In genomic region chr13:112674412-112675383, GRCh38 we compare ENCODE assay signal across 17 cellular contexts. TPM values are rescaled to one million over a fixed set of nuclear protein-coding genes. Genes with fewer than 3 reads are reported as not detected.
DNase-seq lines count a peak whose midpoint lies in the region; ATAC-seq lines count a peak whose summit lies in the region.
"Had no signal": no experiment of that assay in that cellular context is flagged by ENCODE, and none has a peak within 500 bp of the region (broad histone marks: within the 10 kb centered on the region; RNA-seq: fewer than 3 reads in every experiment).

No MANE protein-coding gene starts in this region.

- H3K27ac Mint-ChIP-seq in activated naive CD4-positive, alpha-beta T cell treated with anti-CD3 and anti-CD28 coated beads, Interleukin-2, amount 10 ng/mL, durations not matched to agents 7 days and 5 days: peak overlapping the region; percentile 82
- H3K27ac Mint-ChIP-seq in activated CD4-positive, alpha-beta memory T cell treated with anti-CD3 and anti-CD28 coated beads, Interleukin-2, amount 10 ng/mL, durations not matched to agents 7 days and 5 days: peak overlapping the region; percentile 32
- peak overlapping the region in 6 of 9 donors; percentile 1 to 79 (median 64) for H3K27ac Mint-ChIP-seq in naive thymus-derived CD4-positive, alpha-beta T cell
- H3K27ac Mint-ChIP-seq: immature natural killer cell, mesothelial cell of epicardium had no signal

- no peaks in the 10 kb centered on the region for H3K36me3 ChIP-seq in naive thymus-derived CD4-positive, alpha-beta T cell (ENCODE audit: control insufficient read depth in 2 of 3, insufficient read depth in 3 of 3, low read length in 3 of 3)
- H3K36me3 ChIP-seq: BLaER1, ovary had no signal

- DNase-seq in activated naive CD4-positive, alpha-beta T cell treated with anti-CD3 and anti-CD28 coated beads, Interleukin-2, amount 10 ng/mL, durations not matched to agents 7 days and 5 days: peak; percentile 27
- no peak for DNase-seq in activated naive CD4-positive, alpha-beta T cell (lab: John Stamatoyannopoulos, UW)
- no peak for DNase-seq in activated CD4-positive, alpha-beta memory T cell treated with anti-CD3 and anti-CD28 coated beads, Interleukin-2, amount 10 ng/mL, durations not matched to agents 7 days and 5 days
- no peak for DNase-seq in naive thymus-derived CD4-positive, alpha-beta T cell
- no peak for DNase-seq in stimulated activated CD4-positive, alpha-beta T cell treated with anti-CD3 and anti-CD28 coated beads, Interleukin-1b, Interleukin-23, amount 100 ng/mL, for 48 hours
- DNase-seq in midbrain (lab: John Stamatoyannopoulos, UW): no peak
- DNase-seq in NCI-H2107 (lab: John Stamatoyannopoulos, UW): no peak
- DNase-seq: activated T-cell treated with anti-CD3 and anti-CD28 coated beads, Interleukin-2, amount 50 U/mL, for 4 hours; anterior cingulate cortex; immature natural killer cell; NCI-H1417 treated with DMSO at 0.1 percent for 48 hours; NCI-H524; ovary; small intestine had no signal

- no peaks in the 10 kb centered on the region for H3K36me3 Mint-ChIP-seq in activated naive CD4-positive, alpha-beta T cell treated with anti-CD3 and anti-CD28 coated beads, Interleukin-2, amount 10 ng/mL, durations not matched to agents 7 days and 5 days
- no peaks in the 10 kb centered on the region for H3K36me3 Mint-ChIP-seq in activated CD4-positive, alpha-beta memory T cell treated with anti-CD3 and anti-CD28 coated beads, Interleukin-2, amount 10 ng/mL, durations not matched to agents 7 days and 5 days (ENCODE audit: low read depth)
- no peaks in the 10 kb centered on the region for H3K36me3 Mint-ChIP-seq in naive thymus-derived CD4-positive, alpha-beta T cell
- H3K36me3 Mint-ChIP-seq: immature natural killer cell, mesothelial cell of epicardium had no signal

- CTCF ChIA-PET in activated naive CD4-positive, alpha-beta T cell treated with anti-CD3 and anti-CD28 coated beads, Interleukin-2, amount 10 ng/mL, durations not matched to agents 7 days and 5 days (lab: Charles Lee): interaction anchor here (0.9 to 1.7 kb wide), 3 partner anchors 13 to 34 kb away, joined by 3 to 7 read pairs (median 4); no protein-coding TSS in a partner anchor
- CTCF ChIA-PET in activated CD4-positive, alpha-beta memory T cell treated with anti-CD3 and anti-CD28 coated beads, Interleukin-2, amount 10 ng/mL, durations not matched to agents 7 days and 5 days (lab: Charles Lee): no interaction called here
- CTCF ChIA-PET in naive thymus-derived CD4-positive, alpha-beta T cell (lab: Charles Lee): no interaction called here

- H3K4me3 Mint-ChIP-seq in activated naive CD4-positive, alpha-beta T cell treated with anti-CD3 and anti-CD28 coated beads, Interleukin-2, amount 10 ng/mL, durations not matched to agents 7 days and 5 days: peak overlapping the region; percentile 26
- H3K4me3 Mint-ChIP-seq in activated CD4-positive, alpha-beta memory T cell treated with anti-CD3 and anti-CD28 coated beads, Interleukin-2, amount 10 ng/mL, durations not matched to agents 7 days and 5 days: no peak overlapping the region
- H3K4me3 Mint-ChIP-seq in naive thymus-derived CD4-positive, alpha-beta T cell: peak overlapping the region in 9 of 10 donors; percentile 16 to 77 (median 61)
- H3K4me3 Mint-ChIP-seq: activated T-cell treated with anti-CD3 and anti-CD28 coated beads, Interleukin-2, amount 50 U/mL, for 4 hours; immature natural killer cell; mesothelial cell of epicardium had no signal

- no peaks in the 10 kb centered on the region for H3K27me3 ChIP-seq in naive thymus-derived CD4-positive, alpha-beta T cell (ENCODE audit: control insufficient read depth in 2 of 2, insufficient read depth in 2 of 2, low read length in 2 of 2)
- H3K27me3 ChIP-seq: BLaER1, ovary had no signal

- POLR2A ChIA-PET in activated CD4-positive, alpha-beta memory T cell treated with anti-CD3 and anti-CD28 coated beads, Interleukin-2, amount 10 ng/mL, durations not matched to agents 7 days and 5 days (lab: Charles Lee): interaction anchor here (0.9 to 1.5 kb wide), 2 partner anchors 14 to 16 kb away, joined by 3 to 5 read pairs; no protein-coding TSS in a partner anchor
- POLR2A ChIA-PET in naive thymus-derived CD4-positive, alpha-beta T cell (lab: Charles Lee): interaction anchor here (0.6 to 0.7 kb wide), 2 partner anchors 15 to 35 kb away, joined by 3 read pairs; partner anchors contain the start of gene ATP11A

- peaks cover 35% of the 10 kb centered on the region for H3K4me1 Mint-ChIP-seq in activated naive CD4-positive, alpha-beta T cell treated with anti-CD3 and anti-CD28 coated beads, Interleukin-2, amount 10 ng/mL, durations not matched to agents 7 days and 5 days
- H3K4me1 Mint-ChIP-seq in activated CD4-positive, alpha-beta memory T cell treated with anti-CD3 and anti-CD28 coated beads, Interleukin-2, amount 10 ng/mL, durations not matched to agents 7 days and 5 days: peaks cover 15% of the 10 kb centered on the region
- H3K4me1 Mint-ChIP-seq in naive thymus-derived CD4-positive, alpha-beta T cell: peaks cover 8 to 34% (median 15%) of the 10 kb centered on the region in 7 donors
- H3K4me1 Mint-ChIP-seq: immature natural killer cell had no signal

- peaks cover 0 to 16% of the 10 kb centered on the region in 2 donors for H3K4me1 ChIP-seq in naive thymus-derived CD4-positive, alpha-beta T cell (ENCODE audit: control insufficient read depth in 2 of 2, insufficient read depth in 2 of 2, low read length in 2 of 2)

- peak; percentile 68 for ATAC-seq in GM19035 (IDR thresholded peaks at IDR 0.05; ENCODE audit: unreplicated experiment)
- ATAC-seq in naive thymus-derived CD4-positive, alpha-beta T cell: peak; percentile 37

- intact Hi-C loops in naive thymus-derived CD4-positive, alpha-beta T cell (cut with micrococcal nuclease): loop anchor here (1.0 to 2.0 kb wide), 2 partner anchors 14 to 15 kb away; no protein-coding TSS in a partner anchor

- peaks cover 27% of the 10 kb centered on the region for H3K27me3 Mint-ChIP-seq in activated naive CD4-positive, alpha-beta T cell treated with anti-CD3 and anti-CD28 coated beads, Interleukin-2, amount 10 ng/mL, durations not matched to agents 7 days and 5 days
- H3K27me3 Mint-ChIP-seq in activated CD4-positive, alpha-beta memory T cell treated with anti-CD3 and anti-CD28 coated beads, Interleukin-2, amount 10 ng/mL, durations not matched to agents 7 days and 5 days: peaks cover 5% of the 10 kb centered on the region
- peaks cover 0 to 8% (median 0%) of the 10 kb centered on the region in 5 donors for H3K27me3 Mint-ChIP-seq in naive thymus-derived CD4-positive, alpha-beta T cell

- no peak overlapping the region for H3K4me3 ChIP-seq in naive thymus-derived CD4-positive, alpha-beta T cell (ENCODE audit: low read length)
- H3K4me3 ChIP-seq: BLaER1, ovary had no signal

- H3K9me3 ChIP-seq in naive thymus-derived CD4-positive, alpha-beta T cell (ENCODE audit: control insufficient read depth in 2 of 3, low read length in 3 of 3): no peaks in the 10 kb centered on the region
- H3K9me3 ChIP-seq: BLaER1, ovary had no signal

- H3K27ac ChIP-seq in naive thymus-derived CD4-positive, alpha-beta T cell (ENCODE audit: low read depth, low read length): peak overlapping the region; percentile 12
- H3K27ac ChIP-seq: BLaER1, ovary had no signal

- no peaks in the 10 kb centered on the region for H3K9me3 Mint-ChIP-seq in activated naive CD4-positive, alpha-beta T cell treated with anti-CD3 and anti-CD28 coated beads, Interleukin-2, amount 10 ng/mL, durations not matched to agents 7 days and 5 days
- H3K9me3 Mint-ChIP-seq in activated CD4-positive, alpha-beta memory T cell treated with anti-CD3 and anti-CD28 coated beads, Interleukin-2, amount 10 ng/mL, durations not matched to agents 7 days and 5 days: no peaks in the 10 kb centered on the region
- peaks cover 0 to 2% (median 0%) of the 10 kb centered on the region in 11 donors for H3K9me3 Mint-ChIP-seq in naive thymus-derived CD4-positive, alpha-beta T cell
- H3K9me3 Mint-ChIP-seq: activated T-cell treated with anti-CD3 and anti-CD28 coated beads, Interleukin-2, amount 50 U/mL, for 4 hours; mesothelial cell of epicardium had no signal

RNA-seq across cellular contexts. Expression of gene ATP11A, which starts 15.1 kb away (rescaled TPM):
- 10 to 100 TPM; 52.5 to 53.3 TPM for total RNA-seq in activated CD4-positive, alpha-beta memory T cell treated with anti-CD3 and anti-CD28 coated beads, Interleukin-2, amount 10 ng/mL, durations not matched to agents 7 days and 5 days
- total RNA-seq in naive thymus-derived CD4-positive, alpha-beta T cell: 100 to 1,000 TPM in 1 of 5 experiments, 10 to 100 TPM in 4; 45.0 to 111 (median 79.8) TPM
- 1 to 10 TPM; 4.3 to 6.1 TPM for polyA plus RNA-seq in naive thymus-derived CD4-positive, alpha-beta T cell

Comparison
In these comparisons a context has a peak if more than half of its experiments do, and no peak if none do; other contexts are left out.
1. H3K27ac Mint-ChIP-seq: peak in every context shown above with its lines; median percentile 82 in activated naive CD4-positive, alpha-beta T cell treated with anti-CD3 and anti-CD28 coated beads, Interleukin-2, amount 10 ng/mL, durations not matched to agents 7 days and 5 days; 64 in naive thymus-derived CD4-positive, alpha-beta T cell; 32 in activated CD4-positive, alpha-beta memory T cell treated with anti-CD3 and anti-CD28 coated beads, Interleukin-2, amount 10 ng/mL, durations not matched to agents 7 days and 5 days.